Comparison of ENCODE assay signal across 11 cellular contexts in the genomic region with DNA sequence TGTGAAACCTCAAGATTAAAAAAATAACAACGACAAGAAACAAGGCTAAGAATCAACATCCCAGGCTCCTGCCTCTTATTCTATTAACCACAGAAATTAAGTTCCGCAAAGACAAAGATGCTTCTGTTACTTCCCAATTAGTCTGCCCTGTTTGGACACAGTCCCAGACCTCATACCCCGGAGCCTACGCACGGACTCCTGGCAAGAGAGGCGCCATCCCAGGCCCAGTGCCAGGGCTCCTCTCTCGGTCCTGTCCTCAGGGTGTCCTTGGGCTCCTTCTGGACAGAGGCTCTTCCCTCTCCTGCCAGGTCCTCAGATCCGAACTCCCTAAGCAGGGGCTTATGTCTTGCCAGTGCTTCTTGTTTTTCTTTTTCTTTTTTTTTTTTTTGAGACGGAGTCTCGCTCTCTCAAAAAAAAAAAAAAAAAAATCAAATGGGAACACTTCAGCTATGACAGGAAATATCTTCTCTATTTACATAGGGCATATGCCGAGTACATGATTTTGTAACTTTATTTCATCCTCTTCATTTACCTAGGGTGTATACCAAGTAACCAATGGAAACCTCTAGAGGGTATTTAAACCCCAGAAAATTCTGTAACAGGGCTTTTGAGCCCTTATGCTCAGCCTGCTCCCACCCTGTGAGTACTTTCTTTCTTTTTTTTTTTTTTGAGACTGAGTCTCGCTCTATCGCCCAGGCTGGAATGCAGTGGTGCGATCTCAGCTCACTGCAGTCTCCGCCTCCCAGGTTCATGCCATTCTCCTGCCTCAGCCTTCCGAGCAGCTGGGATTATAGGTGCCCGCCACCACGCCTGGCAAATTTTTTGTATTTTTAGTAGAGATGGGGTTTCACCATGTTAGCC. TPM values are rescaled to one million over a fixed set of nuclear protein-coding genes. Genes with fewer than 3 reads are reported as not detected.
A peak's percentile ranks its signal among the peaks of the same experiment; 100 is the strongest.
DNase-seq lines count a peak whose midpoint lies in the region; ATAC-seq and TF ChIP-seq lines count a peak whose summit lies in the region.
"Had no signal": no experiment of that assay in that cellular context is flagged by ENCODE, and none has a peak within 500 bp of the region (broad histone marks: within the 10 kb centered on the region; RNA-seq: fewer than 3 reads in every experiment).

No MANE protein-coding gene starts in this region.

- TF ChIP-seq CTCF in brain microvascular endothelial cell (IDR thresholded peaks at IDR 0.05; ENCODE audit: low read depth, low read length, missing control alignments) = no peak
- no peak for TF ChIP-seq CTCF in tibial nerve (IDR thresholded peaks at IDR 0.05)

- no peaks in the 10 kb centered on the region for H3K36me3 ChIP-seq in brain microvascular endothelial cell (replicated peaks)
- H3K36me3 ChIP-seq in tibial nerve = no peaks in the 10 kb centered on the region
- H3K36me3 ChIP-seq: BLaER1 treated with 17β-estradiol and CSF1 and Interleukin-3, amounts not matched to agents 10 nM and 100 nM; SJSA1 had no signal

- DNase-seq in NCI-H1694 (lab: John Stamatoyannopoulos, UW) = peak; percentile 44
- DNase-seq in NCI-H1694 treated with DMSO at 0.1 percent for 48 hours (lab: John Stamatoyannopoulos, UW) = no peak
- DNase-seq in brain microvascular endothelial cell = peak; percentile 63
- peak; percentile 92 for DNase-seq in left lobe of liver (ENCODE audit: low spot score)
- DNase-seq in tibial nerve (ENCODE audit: low spot score in 2 of 2) = peak; percentile 86 to 89
- no peak for DNase-seq in GDM1 (lab: John Stamatoyannopoulos, UW)
- DNase-seq in NCI-H1417 (lab: John Stamatoyannopoulos, UW) = no peak
- DNase-seq in AML-193 (lab: John Stamatoyannopoulos, UW) = no peak

- H3K27ac ChIP-seq in brain microvascular endothelial cell (peak overlapping the region; percentile 60), tibial nerve (peak overlapping the region; percentile 64 to 94 (median 76))
- H3K27ac ChIP-seq: BLaER1 treated with 17β-estradiol and CSF1 and Interleukin-3, amounts not matched to agents 10 nM and 100 nM; SJSA1 had no signal

- peaks cover 0 to 28% (median 12%) of the 10 kb centered on the region in 4 donors for H3K4me1 ChIP-seq in tibial nerve

- no peak for TF ChIP-seq POLR2A in tibial nerve (IDR thresholded peaks at IDR 0.05)

- peak; percentile 44 to 76 for TF ChIP-seq EP300 in tibial nerve (IDR thresholded peaks at IDR 0.05)

- H3K9me3 ChIP-seq in tibial nerve = no peaks in the 10 kb centered on the region
- H3K9me3 ChIP-seq: SJSA1 had no signal

- ATAC-seq in left lobe of liver = peak; percentile 88

- peak overlapping the region; percentile 45 for H3K4me3 ChIP-seq in brain microvascular endothelial cell (ENCODE audit: low read depth, low read length)
- peak overlapping the region in 2 of 4 donors; percentile 22 to 33 for H3K4me3 ChIP-seq in tibial nerve
- H3K4me3 ChIP-seq: BLaER1 treated with 17β-estradiol and CSF1 and Interleukin-3, amounts not matched to agents 10 nM and 100 nM; SJSA1; skin epidermis had no signal

- H3K27me3 ChIP-seq in brain microvascular endothelial cell (replicated peaks) (no peaks in the 10 kb centered on the region), tibial nerve (no peaks in the 10 kb centered on the region)
- H3K27me3 ChIP-seq: BLaER1 treated with 17β-estradiol and CSF1 and Interleukin-3, amounts not matched to agents 10 nM and 100 nM; SJSA1 had no signal

- in situ Hi-C loops in brain microvascular endothelial cell (cut with HindIII; ENCODE audit: low pct_ligation_motif_present, low sequenced_read_pairs) = no loop called here

- WGBS in tibial nerve, 2 donors = 10 to 24% methylated on average over 18 of the region's 18 CpGs

RNA-seq across cellular contexts. Expression of gene ENO1, which starts 11.7 kb away (rescaled TPM):
- total RNA-seq in left lobe of liver = 382 TPM
- 100 to 1,000 TPM; 373 to 741 (median 459) TPM for total RNA-seq in tibial nerve

RNA-seq across cellular contexts. Expression of gene CA6, which starts 55.5 kb away (rescaled TPM):
- total RNA-seq in left lobe of liver (not detected), tibial nerve (not detected)
- total RNA-seq: SJSA1 had no signal

Comparison
In these comparisons a context has a peak if more than half of its experiments do, and no peak if none do; other contexts are left out.
1. DNase-seq: peak in NCI-H1694 (single experiment), brain microvascular endothelial cell (single experiment), left lobe of liver (single experiment) and tibial nerve (2 of 2); none in NCI-H1694 treated with DMSO at 0.1 percent for 48 hours (single experiment), GDM1 (single experiment), NCI-H1417 (0 of 3) and AML-193 (0 of 2).